Comparison of ENCODE assay signal across 35 cellular contexts in genomic region chr3:45562027-45562426, GRCh38.
"Had no signal": no experiment of that assay in that cellular context is flagged by ENCODE, and none has a peak within 500 bp of the region (broad histone marks: within the 10 kb centered on the region; RNA-seq: fewer than 3 reads in every experiment).

No MANE protein-coding gene starts in this region.

- DNase-seq: activated B cell treated with CpG ODN at 0.5 μM for 24 hours; activated CD4-positive, alpha-beta memory T cell treated with anti-CD3 and anti-CD28 coated beads, Interleukin-2, amount 10 ng/mL, durations not matched to agents 7 days and 5 days; activated CD4-positive, alpha-beta T cell treated with anti-CD3 and anti-CD28 coated beads for 4 hours; activated CD4-positive, alpha-beta T cell treated with anti-CD3 and anti-CD28 coated beads, Interleukin-2, amount 10 ng/mL, durations not matched to agents 24 days and 14 days; activated CD4-positive, alpha-beta T cell treated with anti-CD3 and anti-CD28 coated beads, Interleukin-2, amount 50 U/mL, for 1 hour; activated CD4-positive, alpha-beta T cell treated with anti-CD3 and anti-CD28 coated beads, Interleukin-2, amount 50 U/mL, for 4 hours; activated CD4-positive, CD25-positive, alpha-beta regulatory T cell treated with anti-CD3 and anti-CD28 coated beads, Interleukin-2, amount 50 U/mL, for 72 hours; activated CD8-positive, alpha-beta memory T cell treated with anti-CD3 and anti-CD28 coated beads for 24 hours; activated CD8-positive, alpha-beta memory T cell treated with anti-CD3 and anti-CD28 coated beads, Interleukin-2, amount 10 ng/mL, durations not matched to agents 7 days and 5 days; activated CD8-positive, alpha-beta memory T cell treated with anti-CD3 and anti-CD28 coated beads, Interleukin-2, amount 50 U/mL, for 48 hours; activated CD8-positive, alpha-beta T cell treated with anti-CD3 and anti-CD28 coated beads, Interleukin-2, amount 10 ng/mL, durations not matched to agents 7 days and 5 days; activated effector memory CD4-positive, alpha-beta T cell treated with Interleukin-2 at 50 U/mL for 16 hours; activated gamma-delta T cell; activated naive CD4-positive, alpha-beta T cell treated with anti-CD3 and anti-CD28 coated beads, Interleukin-2, amount 10 ng/mL, durations not matched to agents 7 days and 5 days; activated naive CD4-positive, alpha-beta T cell treated with Interleukin-2 at 50 U/mL for 16 hours; activated naive CD8-positive, alpha-beta T cell treated with anti-CD3 and anti-CD28 coated beads, Interleukin-2, amount 10 ng/mL, durations not matched to agents 7 days and 5 days; activated naive CD8-positive, alpha-beta T cell treated with anti-CD3 and anti-CD28 coated beads, Interleukin-2, amount 50 U/mL, for 24 hours; activated T-cell treated with anti-CD3 and anti-CD28 coated beads, Interleukin-2, amount 50 U/mL, for 24 hours; activated T-cell treated with anti-CD3 and anti-CD28 coated beads, Interleukin-2, amount 50 U/mL, for 48 hours; amygdala; anterior cingulate cortex; caudate nucleus; cerebellar nuclear complex; T-cell; T-helper 2 cell; T-helper 9 cell had no signal

- H3K9me3 Mint-ChIP-seq: activated B cell treated with CpG ODN at 0.5 μM for 24 hours; activated CD4-positive, alpha-beta memory T cell treated with anti-CD3 and anti-CD28 coated beads, Interleukin-2, amount 10 ng/mL, durations not matched to agents 7 days and 5 days; activated CD4-positive, alpha-beta T cell treated with anti-CD3 and anti-CD28 coated beads, Interleukin-2, amount 10 ng/mL, durations not matched to agents 24 days and 14 days; activated naive CD4-positive, alpha-beta T cell treated with anti-CD3 and anti-CD28 coated beads, Interleukin-2, amount 10 ng/mL, durations not matched to agents 7 days and 5 days; activated naive CD4-positive, alpha-beta T cell treated with anti-CD3 and anti-CD28 coated beads, Interleukin-2, amount 50 U/mL, for 24 hours; activated naive CD8-positive, alpha-beta T cell treated with anti-CD3 and anti-CD28 coated beads, Interleukin-2, amount 10 ng/mL, durations not matched to agents 7 days and 5 days; activated T-helper 2 cell treated with anti-CD3 and anti-CD28 coated beads, Interferon-gamma antibody, Interleukin-2, Interleukin-4, amounts not matched to agents 10 μg/mL and 5 μg/mL and 100 μg/mL, durations not matched to agents 14 hours and 24 hours and 36 hours; central memory CD8-positive, alpha-beta T cell; T-cell; T-helper 2 cell treated with Interferon-gamma antibody and Interleukin-4, amounts not matched to agents 5 μg/mL and 100 μg/mL, for 36 hours had no signal

- H3K27ac ChIP-seq: ascending aorta, cardiac muscle cell, VCaP had no signal

- H3K27ac Mint-ChIP-seq: activated B cell treated with CpG ODN at 0.5 μM for 24 hours; activated CD4-positive, alpha-beta memory T cell treated with anti-CD3 and anti-CD28 coated beads, Interleukin-2, amount 10 ng/mL, durations not matched to agents 7 days and 5 days; activated CD4-positive, alpha-beta T cell treated with anti-CD3 and anti-CD28 coated beads, Interleukin-2, amount 10 ng/mL, durations not matched to agents 24 days and 14 days; activated CD8-positive, alpha-beta memory T cell treated with anti-CD3 and anti-CD28 coated beads, Interleukin-2, amount 10 ng/mL, durations not matched to agents 7 days and 5 days; activated CD8-positive, alpha-beta T cell treated with anti-CD3 and anti-CD28 coated beads, Interleukin-2, amount 10 ng/mL, durations not matched to agents 7 days and 5 days; activated naive CD4-positive, alpha-beta T cell treated with anti-CD3 and anti-CD28 coated beads, Interleukin-2, amount 10 ng/mL, durations not matched to agents 7 days and 5 days; activated naive CD4-positive, alpha-beta T cell treated with anti-CD3 and anti-CD28 coated beads, Interleukin-2, amount 50 U/mL, for 24 hours; activated naive CD8-positive, alpha-beta T cell; activated naive CD8-positive, alpha-beta T cell treated with anti-CD3 and anti-CD28 coated beads, Interleukin-2, amount 10 ng/mL, durations not matched to agents 7 days and 5 days; activated naive CD8-positive, alpha-beta T cell treated with anti-CD3 and anti-CD28 coated beads, Interleukin-2, amount 50 U/mL, for 24 hours; activated T-cell treated with anti-CD3 and anti-CD28 coated beads, Interleukin-2, amount 50 U/mL, for 24 hours; activated T-helper 2 cell treated with anti-CD3 and anti-CD28 coated beads, Interferon-gamma antibody, Interleukin-2, Interleukin-4, amounts not matched to agents 10 μg/mL and 5 μg/mL and 100 μg/mL, durations not matched to agents 14 hours and 24 hours and 36 hours; T-cell; T-helper 2 cell treated with Interferon-gamma antibody and Interleukin-4, amounts not matched to agents 5 μg/mL and 100 μg/mL, for 36 hours had no signal

- H3K4me1 Mint-ChIP-seq: central memory CD8-positive, alpha-beta T cell had no signal

- H3K4me3 Mint-ChIP-seq: activated B cell treated with CpG ODN at 0.5 μM for 24 hours; activated CD4-positive, alpha-beta memory T cell treated with anti-CD3 and anti-CD28 coated beads, Interleukin-2, amount 10 ng/mL, durations not matched to agents 7 days and 5 days; activated CD4-positive, alpha-beta T cell treated with anti-CD3 and anti-CD28 coated beads, Interleukin-2, amount 10 ng/mL, durations not matched to agents 24 days and 14 days; activated CD8-positive, alpha-beta memory T cell treated with anti-CD3 and anti-CD28 coated beads, Interleukin-2, amount 10 ng/mL, durations not matched to agents 7 days and 5 days; activated CD8-positive, alpha-beta T cell treated with anti-CD3 and anti-CD28 coated beads, Interleukin-2, amount 10 ng/mL, durations not matched to agents 7 days and 5 days; activated naive CD4-positive, alpha-beta T cell treated with anti-CD3 and anti-CD28 coated beads, Interleukin-2, amount 10 ng/mL, durations not matched to agents 7 days and 5 days; activated naive CD4-positive, alpha-beta T cell treated with anti-CD3 and anti-CD28 coated beads, Interleukin-2, amount 50 U/mL, for 24 hours; activated naive CD8-positive, alpha-beta T cell; activated naive CD8-positive, alpha-beta T cell treated with anti-CD3 and anti-CD28 coated beads, Interleukin-2, amount 10 ng/mL, durations not matched to agents 7 days and 5 days; activated naive CD8-positive, alpha-beta T cell treated with anti-CD3 and anti-CD28 coated beads, Interleukin-2, amount 50 U/mL, for 24 hours; activated T-cell treated with anti-CD3 and anti-CD28 coated beads, Interleukin-2, amount 50 U/mL, for 24 hours; brain; central memory CD8-positive, alpha-beta T cell; T-cell; T-helper 2 cell treated with Interferon-gamma antibody and Interleukin-4, amounts not matched to agents 5 μg/mL and 100 μg/mL, for 36 hours had no signal

- H3K4me3 ChIP-seq: ascending aorta, cardiac muscle cell had no signal

- H3K27me3 ChIP-seq: ascending aorta, cardiac muscle cell had no signal

- H3K36me3 Mint-ChIP-seq: activated CD8-positive, alpha-beta memory T cell treated with anti-CD3 and anti-CD28 coated beads, Interleukin-2, amount 10 ng/mL, durations not matched to agents 7 days and 5 days; activated naive CD4-positive, alpha-beta T cell treated with anti-CD3 and anti-CD28 coated beads, Interleukin-2, amount 10 ng/mL, durations not matched to agents 7 days and 5 days; activated naive CD8-positive, alpha-beta T cell; T-cell had no signal

- H3K27me3 Mint-ChIP-seq: activated B cell treated with CpG ODN at 0.5 μM for 24 hours; activated CD4-positive, alpha-beta memory T cell treated with anti-CD3 and anti-CD28 coated beads, Interleukin-2, amount 10 ng/mL, durations not matched to agents 7 days and 5 days; activated CD4-positive, alpha-beta T cell treated with anti-CD3 and anti-CD28 coated beads, Interleukin-2, amount 10 ng/mL, durations not matched to agents 24 days and 14 days; activated CD8-positive, alpha-beta memory T cell treated with anti-CD3 and anti-CD28 coated beads, Interleukin-2, amount 10 ng/mL, durations not matched to agents 7 days and 5 days; activated naive CD4-positive, alpha-beta T cell treated with anti-CD3 and anti-CD28 coated beads, Interleukin-2, amount 50 U/mL, for 24 hours; activated naive CD8-positive, alpha-beta T cell; activated naive CD8-positive, alpha-beta T cell treated with anti-CD3 and anti-CD28 coated beads, Interleukin-2, amount 10 ng/mL, durations not matched to agents 7 days and 5 days; activated naive CD8-positive, alpha-beta T cell treated with anti-CD3 and anti-CD28 coated beads, Interleukin-2, amount 50 U/mL, for 24 hours; activated T-cell treated with anti-CD3 and anti-CD28 coated beads, Interleukin-2, amount 50 U/mL, for 24 hours; brain; central memory CD8-positive, alpha-beta T cell; T-cell had no signal

- ATAC-seq: activated CD8-positive, alpha-beta memory T cell treated with anti-CD3 and anti-CD28 coated beads, Interleukin-2, amount 10 ng/mL, durations not matched to agents 7 days and 5 days; activated CD8-positive, alpha-beta T cell treated with anti-CD3 and anti-CD28 coated beads, Interleukin-2, amount 10 ng/mL, durations not matched to agents 7 days and 5 days; activated naive CD8-positive, alpha-beta T cell treated with anti-CD3 and anti-CD28 coated beads, Interleukin-2, amount 50 U/mL, for 24 hours; T-cell had no signal

- H3K36me3 ChIP-seq: ascending aorta, cardiac muscle cell had no signal
